ENCODE assay signal across 13 cellular contexts in the genomic region with DNA sequence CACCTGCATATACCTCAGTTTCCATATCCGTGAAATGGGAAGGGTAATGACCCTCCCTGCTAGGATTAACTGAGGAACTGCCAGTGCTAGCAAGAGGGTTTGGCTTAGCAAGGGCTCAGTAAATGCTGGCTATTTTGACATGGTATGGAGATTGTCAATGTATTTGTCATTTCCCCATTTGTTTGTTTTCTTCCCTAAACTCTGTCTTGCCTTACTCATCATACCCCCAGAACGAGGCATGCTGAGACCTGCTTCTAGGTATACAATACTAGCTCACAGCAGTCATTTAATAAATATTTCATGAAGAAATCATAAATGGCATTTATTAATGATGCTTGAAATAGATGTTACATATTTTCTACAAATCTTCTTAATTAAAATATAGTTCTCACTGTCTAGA.
"Had no signal": no experiment of that assay in that cellular context is flagged by ENCODE, and none has a peak within 500 bp of the region (broad histone marks: within the 10 kb centered on the region; RNA-seq: fewer than 3 reads in every experiment).

No MANE protein-coding gene starts in this region.

- H3K36me3 ChIP-seq: stomach, thoracic aorta, transverse colon had no signal

- H3K4me1 ChIP-seq: stomach, transverse colon had no signal

- H3K27me3 Mint-ChIP-seq: naive thymus-derived CD8-positive, alpha-beta T cell had no signal

- H3K27ac Mint-ChIP-seq: dendritic cell treated with granulocyte-macrophage colony-stimulating factor and Interleukin-4, amounts not matched to agents 40 ng/mL and 50 ng/mL, for 4 days; immature natural killer cell had no signal

- H3K36me3 Mint-ChIP-seq: immature natural killer cell had no signal

- H3K4me3 Mint-ChIP-seq: dendritic cell treated with granulocyte-macrophage colony-stimulating factor and Interleukin-4, amounts not matched to agents 40 ng/mL and 50 ng/mL, for 4 days; immature natural killer cell; naive thymus-derived CD8-positive, alpha-beta T cell had no signal

- H3K4me3 ChIP-seq: stomach, thoracic aorta, transverse colon had no signal

- ATAC-seq: esophagus mucosa; naive thymus-derived CD8-positive, alpha-beta T cell had no signal

- H3K27ac ChIP-seq: stomach, thoracic aorta, transverse colon had no signal

- DNase-seq: cerebellar nuclear complex; immature natural killer cell; naive thymus-derived CD8-positive, alpha-beta T cell; posterior cingulate gyrus; small intestine; stimulated activated CD4-positive, alpha-beta T cell treated with anti-CD3 and anti-CD28 coated beads, Interleukin-12 subunit alpha, Interleukin-12 subunit beta, amount 100 ng/mL, for 4 hours; stimulated activated naive CD4-positive, alpha-beta T cell; stomach; substantia nigra; transverse colon had no signal

- H3K9me3 ChIP-seq: thoracic aorta had no signal

- H3K4me1 Mint-ChIP-seq: immature natural killer cell had no signal

- H3K27me3 ChIP-seq: stomach, transverse colon had no signal
